In genomic region chr3:22585504-22585903, GRCh38 we compare ENCODE assay signal across 13 cellular contexts.
DNase-seq lines count a peak whose midpoint lies in the region; ATAC-seq, FAIRE-seq and TF ChIP-seq lines count a peak whose summit lies in the region.
"Had no signal": no experiment of that assay in that cellular context is flagged by ENCODE, and none has a peak within 500 bp of the region (broad histone marks: within the 10 kb centered on the region; RNA-seq: fewer than 3 reads in every experiment).

No MANE protein-coding gene starts in this region.

- H3K4me2 ChIP-seq in astrocyte (ENCODE audit: low read length) = peak overlapping the region; percentile 35

- H3K27ac ChIP-seq in astrocyte (ENCODE audit: low read depth, low read length) = peak overlapping the region; percentile 40
- H3K27ac ChIP-seq: heart left ventricle had no signal

- peak overlapping the region; percentile 24 for H2AFZ ChIP-seq in astrocyte (ENCODE audit: low read depth, low read length)

- no peak overlapping the region for H3K27ac Mint-ChIP-seq in astrocyte (ENCODE audit: unreplicated experiment)
- H3K27ac Mint-ChIP-seq: CD14-positive monocyte had no signal

- H3K4me3 Mint-ChIP-seq in astrocyte (ENCODE audit: unreplicated experiment) = no peak overlapping the region
- H3K4me3 Mint-ChIP-seq: CD14-positive monocyte had no signal

- H3K36me3 Mint-ChIP-seq in astrocyte (ENCODE audit: low read depth, unreplicated experiment) = no peaks in the 10 kb centered on the region
- H3K36me3 Mint-ChIP-seq: CD14-positive monocyte had no signal

- no peak overlapping the region for H3K9ac ChIP-seq in astrocyte (ENCODE audit: low read length)

- DNase-seq in ELF-1 (ENCODE audit: low read depth, low spot score) = peak; percentile 1
- DNase-seq in NCI-H1105 treated with DMSO at 0.1 percent for 48 hours (lab: John Stamatoyannopoulos, UW) = peak; percentile 55
- DNase-seq in astrocyte (ENCODE audit: low read depth) = peak; percentile 71
- DNase-seq in iPS-NIHi7 (ENCODE audit: extremely low spot score) = peak; percentile 10
- DNase-seq in effector CD4-positive, alpha-beta T cell = no peak
- no peak for DNase-seq in NCI-H2227 (lab: John Stamatoyannopoulos, UW; ENCODE audit: unreplicated experiment)
- DNase-seq: activated CD8-positive, alpha-beta memory T cell treated with anti-CD3 and anti-CD28 coated beads, Interleukin-2, amount 50 U/mL, for 4 hours; heart left ventricle; nucleus accumbens; Right ventricle myocardium superior had no signal

- H3K27me3 Mint-ChIP-seq in astrocyte (ENCODE audit: low read depth, unreplicated experiment) = peaks cover 2% of the 10 kb centered on the region

- ATAC-seq in HG03025 (IDR thresholded peaks at IDR 0.05; ENCODE audit: low FRiP score, unreplicated experiment) (no peak), HG03565 (IDR thresholded peaks at IDR 0.05; ENCODE audit: unreplicated experiment) (no peak)
- ATAC-seq: heart left ventricle had no signal

- peaks cover 13% of the 10 kb centered on the region for H3K4me1 ChIP-seq in astrocyte (ENCODE audit: insufficient read depth, low read length)
- H3K4me1 ChIP-seq: heart left ventricle had no signal

- H3K36me3 ChIP-seq in astrocyte (ENCODE audit: insufficient read depth, low read length) = no peaks in the 10 kb centered on the region
- H3K36me3 ChIP-seq: heart left ventricle had no signal

- TF ChIP-seq CTCF in astrocyte (IDR thresholded peaks at IDR 0.05; ENCODE audit: insufficient read depth, low read depth, low read length) = no peak

- no peaks in the 10 kb centered on the region for H3K79me2 ChIP-seq in astrocyte (ENCODE audit: insufficient read depth, low read length)

- peaks cover 6% of the 10 kb centered on the region for H3K4me1 Mint-ChIP-seq in astrocyte (ENCODE audit: low read depth, unreplicated experiment)
- H3K4me1 Mint-ChIP-seq: CD14-positive monocyte had no signal

- no peaks in the 10 kb centered on the region for H3K9me3 ChIP-seq in astrocyte (ENCODE audit: insufficient read depth, low read depth, low read length)
- H3K9me3 ChIP-seq: heart left ventricle had no signal

- no peaks in the 10 kb centered on the region for H4K20me1 ChIP-seq in astrocyte (ENCODE audit: insufficient read depth, low read length)

- H3K4me3 ChIP-seq in astrocyte (ENCODE audit: insufficient read depth, low read depth, low read length) = no peak overlapping the region
- H3K4me3 ChIP-seq: heart left ventricle had no signal

- no peak for FAIRE-seq in astrocyte (lab: Jason Lieb, UNC)

- H3K9me3 Mint-ChIP-seq in astrocyte (ENCODE audit: unreplicated experiment) = no peaks in the 10 kb centered on the region

- no peaks in the 10 kb centered on the region for H3K27me3 ChIP-seq in astrocyte (ENCODE audit: insufficient read depth, low read length)

Comparison
In these comparisons a context has a peak if more than half of its experiments do, and no peak if none do; other contexts are left out.
1. DNase-seq: peak in ELF-1 (single experiment), NCI-H1105 treated with DMSO at 0.1 percent for 48 hours (single experiment), astrocyte (single experiment) and iPS-NIHi7 (single experiment); none in effector CD4-positive, alpha-beta T cell (single experiment) and NCI-H2227 (single experiment).